ENCODE assay signal across 10 cellular contexts in the genomic region with DNA sequence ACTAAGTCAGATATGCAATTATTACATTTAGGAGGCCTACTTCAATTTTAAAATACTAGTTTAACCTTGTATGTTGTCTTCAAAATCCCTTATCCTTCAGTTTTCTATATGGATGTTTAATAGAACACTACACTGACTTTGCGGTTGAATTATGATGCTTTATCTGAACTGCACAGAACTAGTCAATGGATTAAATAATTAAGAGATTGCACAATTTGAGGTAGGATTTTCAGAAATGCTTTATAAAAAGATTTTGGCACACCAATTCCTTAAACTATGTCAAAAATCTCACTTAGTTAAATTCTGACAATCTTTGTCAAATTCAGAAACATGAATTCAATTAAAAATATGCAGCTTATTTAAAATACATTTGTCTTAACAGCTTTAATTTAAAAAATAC. TPM values are rescaled to one million over a fixed set of nuclear protein-coding genes. Genes with fewer than 3 reads are reported as not detected.
A peak's percentile ranks its signal among the peaks of the same experiment; 100 is the strongest.
DNase-seq lines count a peak whose midpoint lies in the region; ATAC-seq, FAIRE-seq and TF ChIP-seq lines count a peak whose summit lies in the region.
"Had no signal": no experiment of that assay in that cellular context is flagged by ENCODE, and none has a peak within 500 bp of the region (broad histone marks: within the 10 kb centered on the region; RNA-seq: fewer than 3 reads in every experiment).

No MANE protein-coding gene starts in this region.

- no peaks in the 10 kb centered on the region for H3K36me3 ChIP-seq in HepG2 (replicated peaks in 1 of 2; ENCODE audit: control insufficient read depth in 1 of 2, insufficient read depth in 2 of 2, low read length in 2 of 2)
- H3K36me3 ChIP-seq in right lobe of liver: peaks cover 0 to 4% (median 0%) of the 10 kb centered on the region in 4 donors
- H3K36me3 ChIP-seq: colonic mucosa had no signal

- 92% methylated on average over 1 of the region's 1 CpG for WGBS in HepG2 (ENCODE audit: low lambda C conversion rate)
- 67% methylated on average over 1 of the region's 1 CpG for WGBS in right lobe of liver (ENCODE audit: insufficient coverage, low coverage, low lambda C conversion rate, missing lambda C conversion rate)

- CTCF ChIA-PET in HepG2 (lab: Yijun Ruan, JAX; ENCODE audit: low intra/inter-chr PET ratio, low total read pairs): no interaction called here

- BruUV-seq in HepG2 (replicated peaks; lab: Mats Ljungman, UMichigan): no TSS peak

- intact Hi-C loops in HepG2 (cut with micrococcal nuclease; ENCODE audit: unreplicated experiment) (loop anchor here (5.0 kb wide), 1 partner anchor 81 kb away; no protein-coding TSS in a partner anchor), right lobe of liver (cut with DNase I) (no loop called here)

- in situ Hi-C loops in HepG2 (cut with HindIII; ENCODE audit: extremely low pct_ligation_motif_present, low pct_unique_long_range_greater_than_20kb): no loop called here

- peak overlapping the region; percentile 75 to 83 (median 77) for H3K4me3 Mint-ChIP-seq in nephron

- H3K9me3 Mint-ChIP-seq in nephron: no peaks in the 10 kb centered on the region

- no peak for FAIRE-seq in HepG2 (lab: Jason Lieb, UNC)

- H3K4me2 ChIP-seq in HepG2 (ENCODE audit: low read depth, low read length): peak overlapping the region; percentile 71

- TF ChIP-seq CTCF in HepG2 (CRISPR knock-in tag; IDR thresholded peaks at IDR 0.05): no peak
- no peak for TF ChIP-seq CTCF in right lobe of liver (IDR thresholded peaks at IDR 0.05)
- no peak for TF ChIP-seq CTCF in nephron (IDR thresholded peaks at IDR 0.05; ENCODE audit: unreplicated experiment in 3 of 3)

- H3K4me1 ChIP-seq in HepG2 (ENCODE audit: insufficient read depth, low read length) (peaks cover 17% of the 10 kb centered on the region), right lobe of liver (peaks cover 0 to 50% (median 5%) of the 10 kb centered on the region in 4 donors)
- H3K4me1 ChIP-seq: colonic mucosa had no signal

- H4K20me1 ChIP-seq in HepG2 (ENCODE audit: insufficient read depth, low read length): no peaks in the 10 kb centered on the region

- H3K9ac ChIP-seq in HepG2 (ENCODE audit: insufficient read depth, low read depth, low read length): no peak overlapping the region

- H2AFZ ChIP-seq in HepG2 (ENCODE audit: low read length): no peak overlapping the region

- no peaks in the 10 kb centered on the region for H3K9me3 ChIP-seq in HepG2 (ENCODE audit: low read length)
- no peaks in the 10 kb centered on the region for H3K9me3 ChIP-seq in right lobe of liver
- H3K9me3 ChIP-seq: colonic mucosa had no signal

- TF ChIP-seq EP300 in HepG2 (IDR thresholded peaks at IDR 0.05; ENCODE audit: low read depth in 2 of 2, low read length in 2 of 2): no peak
- no peak for TF ChIP-seq EP300 in HepG2 (CRISPR knock-in tag; IDR thresholded peaks at IDR 0.05; ENCODE audit: borderline replicate concordance)

- ATAC-seq in HepG2 (no peak), right lobe of liver (no peak), GM18520 (IDR thresholded peaks at IDR 0.05; ENCODE audit: unreplicated experiment) (no peak)

- no peaks in the 10 kb centered on the region for H3K27me3 Mint-ChIP-seq in nephron (ENCODE audit: low read depth)

- H3K4me3 ChIP-seq in HepG2 (replicated peaks in 1 of 3; ENCODE audit: insufficient read depth in 1 of 3, low read depth in 2 of 3, low read length in 3 of 3) (peak overlapping the region in 2 of 3 experiments; percentile 51 to 56; a peak in 2 of 6 replicates), right lobe of liver (no peak overlapping the region)
- H3K4me3 ChIP-seq: colonic mucosa, lung had no signal

- no peak for TF ChIP-seq RAD21 in HepG2 (CRISPR knock-in tag; IDR thresholded peaks at IDR 0.05)

- TF ChIP-seq POLR2A in HepG2 (IDR thresholded peaks at IDR 0.05; ENCODE audit: insufficient read depth in 1 of 2, low read depth in 2 of 2, low read length in 2 of 2) (no peak), right lobe of liver (IDR thresholded peaks at IDR 0.05) (no peak)

- H3K27ac ChIP-seq in HepG2 (ENCODE audit: extremely low read length, insufficient read depth, low read length) (no peak overlapping the region), right lobe of liver (no peak overlapping the region), caudate nucleus (ENCODE audit: low read depth, low read length) (peak overlapping the region; percentile 65)

- H3K4me1 Mint-ChIP-seq in nephron: peaks cover 37% of the 10 kb centered on the region

- POLR2A ChIA-PET in HepG2 (lab: Yijun Ruan, JAX): interaction anchor here (1.2 kb wide), 1 partner anchor 83 kb away, joined by 4 read pairs; no protein-coding TSS in a partner anchor

- H3K79me2 ChIP-seq in HepG2 (ENCODE audit: insufficient read depth, low read length): no peaks in the 10 kb centered on the region

- DNase-seq in HepG2 (ENCODE audit: low spot score): no peak
- no peak for DNase-seq in right lobe of liver
- DNase-seq in caudate nucleus (lab: John Stamatoyannopoulos, UW): no peak
- DNase-seq in COR-L47 (lab: John Stamatoyannopoulos, UW): no peak
- DNase-seq in NCI-H1694 (lab: John Stamatoyannopoulos, UW): no peak
- no peak for DNase-seq in NCI-H526 treated with DMSO at 0.1 percent for 48 hours (lab: John Stamatoyannopoulos, UW)

- H3K27me3 ChIP-seq in HepG2 (ENCODE audit: control insufficient read depth in 1 of 2, insufficient read depth in 2 of 2, low read length in 2 of 2): no peaks in the 10 kb centered on the region
- H3K27me3 ChIP-seq in right lobe of liver: no peaks in the 10 kb centered on the region
- H3K27me3 ChIP-seq: colonic mucosa had no signal

- H3K27ac Mint-ChIP-seq in nephron: peak overlapping the region; percentile 85 to 96 (median 88)

- H3K36me3 Mint-ChIP-seq in nephron (ENCODE audit: low read depth): peaks cover 20% of the 10 kb centered on the region

TF ChIP-seq in HepG2, 621 proteins besides CTCF, POLR2A, EP300 and RAD21 (continues in another document):
- TF ChIP-seq ZHX1 (CRISPR knock-in tag; IDR thresholded peaks at IDR 0.05; ENCODE audit: low read depth) (no peak), HMG20B (CRISPR knock-in tag; conservative IDR thresholded peaks at IDR 0.05) (no peak)

RNA-seq across cellular contexts. Expression of gene ATOSA, which starts 28.1 kb away (rescaled TPM):
- total RNA-seq in HepG2 (2016; rRNA removed; fragmentation: Illumina TruSeq; extraction: Trizol) (5.5 and 6.6 TPM in 2 replicates), right lobe of liver (10 to 100 TPM; 18.9 to 52.9 (median 35.4) TPM)
- 2.3 and 2.7 TPM in 2 replicates for total RNA-seq in HepG2 (2016; cell fraction: cytosol; rRNA removed; fragmentation: Illumina TruSeq; extraction: Trizol; ENCODE audit: low read depth)
- total RNA-seq in HepG2 (2016; cell fraction: insoluble cytoplasmic fraction; rRNA removed; fragmentation: Illumina TruSeq; extraction: Trizol): 6.3 and 6.6 TPM in 2 replicates
- total RNA-seq in HepG2 (2016; cell fraction: membrane; rRNA removed; fragmentation: Illumina TruSeq; extraction: Trizol): 2.8 and 3.8 TPM in 2 replicates
- 20.3 and 22.5 TPM in 2 replicates for total RNA-seq in HepG2 (2016; cell fraction: nucleus; rRNA removed; fragmentation: Illumina TruSeq; extraction: Trizol)
- polyA plus RNA-seq in HepG2 (2011; rRNA removed): 15.2 and 16.3 TPM in 2 replicates
- 2.8 and 6.1 TPM in 2 replicates for polyA plus RNA-seq in HepG2 (2011; cell fraction: cytosol; rRNA removed)
- polyA plus RNA-seq in HepG2 (2011; cell fraction: nucleus; rRNA removed): 26.4 and 35.0 TPM in 2 replicates
- polyA plus RNA-seq in HepG2 (2012): 10.2 and 13.6 TPM in 2 replicates
- 0.59 and 0.75 TPM in 2 replicates for polyA plus RNA-seq in HepG2 (2016; cell fraction: cytosol; fragmentation: Illumina TruSeq; extraction: Trizol; ENCODE audit: low read depth)
- 6.0 TPM in 2 replicates for polyA plus RNA-seq in HepG2 (2016; cell fraction: insoluble cytoplasmic fraction; fragmentation: Illumina TruSeq; extraction: Trizol; ENCODE audit: low read depth)
- 0.95 and 1.4 TPM in 2 replicates for polyA plus RNA-seq in HepG2 (2016; cell fraction: membrane; fragmentation: Illumina TruSeq; extraction: Trizol; ENCODE audit: low read depth)
- 28.7 and 35.9 TPM in 2 replicates for polyA plus RNA-seq in HepG2 (2016; cell fraction: nucleus; fragmentation: Illumina TruSeq; extraction: Trizol; ENCODE audit: insufficient read depth, low read depth)
- 13.2 and 17.2 TPM in 2 replicates for polyA minus RNA-seq in HepG2 (2011; rRNA and poly(A)+ RNA removed; ENCODE audit: low replicate concordance)
- 5.5 and 12.6 TPM in 2 replicates for polyA minus RNA-seq in HepG2 (2011; cell fraction: cytosol; rRNA and poly(A)+ RNA removed)
- 70.6 and 77.7 TPM in 2 replicates for polyA minus RNA-seq in HepG2 (2011; cell fraction: nucleus; rRNA and poly(A)+ RNA removed)

Comparison
In these comparisons a context has a peak if more than half of its experiments do, and no peak if none do; other contexts are left out.
1. H3K4me3 ChIP-seq: peak in HepG2 (2 of 3); none in right lobe of liver (0 of 3).